In the genomic region with DNA sequence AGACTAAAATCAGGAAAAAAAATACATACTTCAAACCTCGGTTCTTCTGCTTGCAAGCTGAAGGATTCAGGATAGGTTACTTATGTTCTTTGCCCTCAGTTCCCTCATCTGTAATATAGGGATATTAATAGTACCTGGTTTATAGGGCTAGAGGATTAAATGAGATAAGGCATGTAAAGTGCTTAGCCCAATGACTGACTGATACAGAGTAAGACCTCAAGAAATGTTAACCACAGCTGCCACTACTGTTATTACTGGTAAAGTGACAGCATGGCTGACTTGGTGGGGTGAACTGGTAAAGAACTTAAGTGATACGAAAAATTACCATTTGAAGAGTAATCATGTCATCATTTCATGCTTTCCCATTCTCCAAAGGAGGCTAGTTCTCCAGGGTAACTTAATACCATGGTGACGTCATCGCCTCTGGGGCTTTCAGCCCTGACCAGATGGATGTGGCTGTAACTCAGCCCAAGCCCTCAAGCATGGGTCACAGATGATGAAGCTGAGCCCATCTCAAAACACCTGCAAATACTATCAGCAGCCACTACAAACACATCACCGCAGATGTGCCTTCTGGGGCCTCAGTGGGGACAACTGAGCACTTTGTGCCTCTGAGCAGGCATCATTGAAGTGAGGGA, we compare ENCODE assay signal across 10 cellular contexts. TPM values are rescaled to one million over a fixed set of nuclear protein-coding genes. Genes with fewer than 3 reads are reported as not detected.
A peak's percentile ranks its signal among the peaks of the same experiment; 100 is the strongest.
DNase-seq lines count a peak whose midpoint lies in the region; ATAC-seq and TF ChIP-seq lines count a peak whose summit lies in the region.
"Had no signal": no experiment of that assay in that cellular context is flagged by ENCODE, and none has a peak within 500 bp of the region (broad histone marks: within the 10 kb centered on the region; RNA-seq: fewer than 3 reads in every experiment).

No MANE protein-coding gene starts in this region.

- no peak for TF ChIP-seq CTCF in cardiac fibroblast (IDR thresholded peaks at IDR 0.05; ENCODE audit: low read depth, low read length)

- no peak overlapping the region for H3K27ac Mint-ChIP-seq in activated naive CD4-positive, alpha-beta T cell treated with anti-CD3 and anti-CD28 coated beads, Interleukin-2, amount 10 ng/mL, durations not matched to agents 7 days and 5 days
- H3K27ac Mint-ChIP-seq in activated naive CD8-positive, alpha-beta T cell treated with anti-CD3 and anti-CD28 coated beads, Interleukin-2, amount 50 U/mL, for 24 hours, result no peak overlapping the region
- H3K27ac Mint-ChIP-seq: CD8-positive, alpha-beta T cell had no signal

- peak; percentile 26 for DNase-seq in A172 (ENCODE audit: low spot score)
- peak; percentile 28 for DNase-seq in NCI-H2171 treated with DMSO at 0.1 percent for 48 hours (lab: John Stamatoyannopoulos, UW)
- peak; percentile 3 to 50 for DNase-seq in cardiac fibroblast (ENCODE audit: low read depth in 2 of 2)
- no peak for DNase-seq in stimulated activated CD4-positive, alpha-beta T cell treated with anti-CD3 and anti-CD28 coated beads, Interleukin-2, amount 100 ng/mL, for 48 hours
- no peak for DNase-seq in activated naive CD4-positive, alpha-beta T cell treated with anti-CD3 and anti-CD28 coated beads, Interleukin-2, amount 10 ng/mL, durations not matched to agents 7 days and 5 days
- no peak for DNase-seq in activated CD4-positive, alpha-beta T cell treated with anti-CD3 and anti-CD28 coated beads for 1 hour
- DNase-seq in activated naive CD8-positive, alpha-beta T cell treated with anti-CD3 and anti-CD28 coated beads, Interleukin-2, amount 50 U/mL, for 24 hours, result no peak
- DNase-seq: CD8-positive, alpha-beta T cell; naive B cell had no signal

- peaks cover 3% of the 10 kb centered on the region for H3K27me3 Mint-ChIP-seq in activated naive CD4-positive, alpha-beta T cell treated with anti-CD3 and anti-CD28 coated beads, Interleukin-2, amount 10 ng/mL, durations not matched to agents 7 days and 5 days
- no peaks in the 10 kb centered on the region for H3K27me3 Mint-ChIP-seq in activated naive CD8-positive, alpha-beta T cell treated with anti-CD3 and anti-CD28 coated beads, Interleukin-2, amount 50 U/mL, for 24 hours

- H3K36me3 Mint-ChIP-seq in activated naive CD4-positive, alpha-beta T cell treated with anti-CD3 and anti-CD28 coated beads, Interleukin-2, amount 10 ng/mL, durations not matched to agents 7 days and 5 days, result no peaks in the 10 kb centered on the region
- no peaks in the 10 kb centered on the region for H3K36me3 Mint-ChIP-seq in activated naive CD8-positive, alpha-beta T cell treated with anti-CD3 and anti-CD28 coated beads, Interleukin-2, amount 50 U/mL, for 24 hours (ENCODE audit: low read depth)
- H3K36me3 Mint-ChIP-seq: CD8-positive, alpha-beta T cell; naive B cell had no signal

- peak; percentile 78 for ATAC-seq in GM19452 (IDR thresholded peaks at IDR 0.05; ENCODE audit: unreplicated experiment)
- no peak for ATAC-seq in activated naive CD8-positive, alpha-beta T cell treated with anti-CD3 and anti-CD28 coated beads, Interleukin-2, amount 50 U/mL, for 24 hours
- ATAC-seq: CD8-positive, alpha-beta T cell had no signal

- no peaks in the 10 kb centered on the region for H3K9me3 Mint-ChIP-seq in activated naive CD4-positive, alpha-beta T cell treated with anti-CD3 and anti-CD28 coated beads, Interleukin-2, amount 10 ng/mL, durations not matched to agents 7 days and 5 days
- no peaks in the 10 kb centered on the region for H3K9me3 Mint-ChIP-seq in activated naive CD8-positive, alpha-beta T cell treated with anti-CD3 and anti-CD28 coated beads, Interleukin-2, amount 50 U/mL, for 24 hours
- H3K9me3 Mint-ChIP-seq: CD8-positive, alpha-beta T cell had no signal

- no peak overlapping the region for H3K4me3 Mint-ChIP-seq in activated naive CD4-positive, alpha-beta T cell treated with anti-CD3 and anti-CD28 coated beads, Interleukin-2, amount 10 ng/mL, durations not matched to agents 7 days and 5 days
- H3K4me3 Mint-ChIP-seq in activated naive CD8-positive, alpha-beta T cell treated with anti-CD3 and anti-CD28 coated beads, Interleukin-2, amount 50 U/mL, for 24 hours, result no peak overlapping the region
- H3K4me3 Mint-ChIP-seq: CD8-positive, alpha-beta T cell had no signal

- no peak overlapping the region for H3K4me3 ChIP-seq in cardiac fibroblast (replicated peaks in 1 of 2; ENCODE audit: low read depth in 2 of 2, low read length in 2 of 2)

- H3K4me1 Mint-ChIP-seq in activated naive CD4-positive, alpha-beta T cell treated with anti-CD3 and anti-CD28 coated beads, Interleukin-2, amount 10 ng/mL, durations not matched to agents 7 days and 5 days, result peaks cover 4% of the 10 kb centered on the region
- H3K4me1 Mint-ChIP-seq in activated naive CD8-positive, alpha-beta T cell treated with anti-CD3 and anti-CD28 coated beads, Interleukin-2, amount 50 U/mL, for 24 hours, result peaks cover 4% of the 10 kb centered on the region

- CTCF ChIA-PET in activated naive CD4-positive, alpha-beta T cell treated with anti-CD3 and anti-CD28 coated beads, Interleukin-2, amount 10 ng/mL, durations not matched to agents 7 days and 5 days (lab: Charles Lee), result interaction anchor here (1.1 kb wide), 1 partner anchor 157 kb away, joined by 3 read pairs; no protein-coding TSS in a partner anchor

RNA-seq across cellular contexts. Expression of a gene that starts 44.5 kb away (rescaled TPM):
- total RNA-seq in A172 (2014; rRNA removed; shearing (Covaris generic)), result 24.9 and 26.4 TPM in 2 replicates

Comparison
In these comparisons a context has a peak if more than half of its experiments do, and no peak if none do; other contexts are left out.
1. DNase-seq: peak in A172 (single experiment), NCI-H2171 treated with DMSO at 0.1 percent for 48 hours (single experiment) and cardiac fibroblast (2 of 2); none in stimulated activated CD4-positive, alpha-beta T cell treated with anti-CD3 and anti-CD28 coated beads, Interleukin-2, amount 100 ng/mL, for 48 hours (0 of 2), activated naive CD4-positive, alpha-beta T cell treated with anti-CD3 and anti-CD28 coated beads, Interleukin-2, amount 10 ng/mL, durations not matched to agents 7 days and 5 days (single experiment), activated CD4-positive, alpha-beta T cell treated with anti-CD3 and anti-CD28 coated beads for 1 hour (single experiment) and activated naive CD8-positive, alpha-beta T cell treated with anti-CD3 and anti-CD28 coated beads, Interleukin-2, amount 50 U/mL, for 24 hours (single experiment).